8 cellular contexts compared by ENCODE assay signal in genomic region chr17:75393523-75394331, GRCh38. TPM values are rescaled to one million over a fixed set of nuclear protein-coding genes. Genes with fewer than 3 reads are reported as not detected.
A peak's percentile ranks its signal among the peaks of the same experiment; 100 is the strongest.
DNase-seq lines count a peak whose midpoint lies in the region; ATAC-seq and TF ChIP-seq lines count a peak whose summit lies in the region.

No MANE protein-coding gene starts in this region.

- H3K4me1 ChIP-seq in liver (ENCODE audit: control insufficient read depth in 4 of 4, insufficient read depth in 4 of 4, low read length in 3 of 4) = peaks cover 8 to 38% (median 30%) of the 10 kb centered on the region in 4 donors

- DNase-seq in AG10803 (ENCODE audit: low read depth) (peak; percentile 99), NCI-H69 (lab: John Stamatoyannopoulos, UW) (peak; percentile 99), dermis microvascular lymphatic vessel endothelial cell (ENCODE audit: low read depth in 2 of 2) (peak; percentile 90 to 98)
- peak; percentile 67 for DNase-seq in activated CD4-positive, alpha-beta T cell treated with anti-CD3 and anti-CD28 coated beads, Interleukin-2, amount 50 U/mL, for 4 hours
- peak; percentile 77 for DNase-seq in stimulated activated CD4-positive, alpha-beta T cell treated with anti-CD3 and anti-CD28 coated beads, Interleukin-2, amount 100 ng/mL, for 48 hours

- no peaks in the 10 kb centered on the region for H3K27me3 ChIP-seq in liver (ENCODE audit: control insufficient read depth in 4 of 4, insufficient read depth in 4 of 4, low read length in 3 of 4)

- peak overlapping the region; percentile 90 to 93 for H3K9ac ChIP-seq in liver (ENCODE audit: low read depth in 1 of 2, low read length in 2 of 2)

- H3K27ac ChIP-seq in liver (ENCODE audit: low read depth in 1 of 2, low read length in 2 of 2) = peak overlapping the region; percentile 69 to 77

- H3K4me3 ChIP-seq in AG10803 (ENCODE audit: low read length) = peak overlapping the region; percentile 88
- H3K4me3 ChIP-seq in liver (ENCODE audit: low read depth in 1 of 3, low read length in 3 of 3) = peak overlapping the region; percentile 53 to 94 (median 68)

- peak; percentile 71 for ATAC-seq in HG03521 (IDR thresholded peaks at IDR 0.05; ENCODE audit: unreplicated experiment)

- H3K36me3 ChIP-seq in liver (ENCODE audit: control insufficient read depth in 4 of 4, insufficient read depth in 3 of 4, low read depth in 1 of 4, low read length in 3 of 4) = peaks cover 0 to 4% (median 3%) of the 10 kb centered on the region in 4 donors

- peak; percentile 11; the same call in 1 of the 2 replicates for TF ChIP-seq CTCF in AG10803 (conservative IDR thresholded peaks at IDR 0.05; ENCODE audit: low read length)
- peak; percentile 33 for TF ChIP-seq CTCF in liver (IDR thresholded peaks at IDR 0.05; ENCODE audit: low read depth, low read length, missing input control)

- TF ChIP-seq RAD21 in liver (IDR thresholded peaks at IDR 0.05) = peak; percentile 35 to 53

- 1% methylated on average over 28 of the region's 28 CpGs for WGBS in liver

- no peaks in the 10 kb centered on the region for H3K9me3 ChIP-seq in liver (ENCODE audit: control insufficient read depth in 4 of 4, low read length in 3 of 4)

- TF ChIP-seq POLR2A in GM19099 (IDR thresholded peaks at IDR 0.05; ENCODE audit: extremely low read depth, insufficient read length, low read depth) = peak; percentile 38

TF ChIP-seq in liver, 16 proteins besides CTCF, POLR2A, EP300 and RAD21:
- TF ChIP-seq ATF3 (IDR thresholded peaks at IDR 0.05) (no peak), JUND (IDR thresholded peaks at IDR 0.05) (peak in 1 of 2 donors; percentile 38), FOXA2 (IDR thresholded peaks at IDR 0.05) (no peak), MAX (IDR thresholded peaks at IDR 0.05) (peak; percentile 67), RXRA (IDR thresholded peaks at IDR 0.05) (peak in 1 of 2 donors; percentile 1), ZBTB33 (IDR thresholded peaks at IDR 0.05) (peak; percentile 54), HNF4A (conservative IDR thresholded peaks at IDR 0.05) (peak; percentile 3 to 35), GABPA (IDR thresholded peaks at IDR 0.05 in 1 of 2, conservative IDR thresholded peaks at IDR 0.05 in 1 of 2) (peak; percentile 80 to 94), HNF4G (IDR thresholded peaks at IDR 0.05) (no peak), FOXA1 (IDR thresholded peaks at IDR 0.05) (no peak), EGR1 (IDR thresholded peaks at IDR 0.05; ENCODE audit: low read depth in 2 of 2) (peak; percentile 52 to 60), YY1 (IDR thresholded peaks at IDR 0.05) (peak; percentile 43), NR2F2 (IDR thresholded peaks at IDR 0.05) (peak; percentile 9), TAF1 (conservative IDR thresholded peaks at IDR 0.05) (peak; percentile 53), REST (IDR thresholded peaks at IDR 0.05) (peak; percentile 96), SP1 (IDR thresholded peaks at IDR 0.05) (peak; percentile 85)
TF ChIP-seq in liver: peak in this region for 12.

RNA-seq across cellular contexts. Expression of gene GRB2, which starts 11.8 kb away (rescaled TPM):
- total RNA-seq in dermis microvascular lymphatic vessel endothelial cell (69.3 and 81.2 TPM in 2 replicates), liver (10 to 100 TPM; 49.3 to 91.8 TPM)
- polyA plus RNA-seq in liver = 10 to 100 TPM; 36.0 to 49.9 TPM

Comparison
In these comparisons a context has a peak if more than half of its experiments do, and no peak if none do; other contexts are left out.
1. Peak in every context shown above with its lines: DNase-seq, ATAC-seq, H3K4me3 ChIP-seq and H3K27ac ChIP-seq.